In the genomic region with DNA sequence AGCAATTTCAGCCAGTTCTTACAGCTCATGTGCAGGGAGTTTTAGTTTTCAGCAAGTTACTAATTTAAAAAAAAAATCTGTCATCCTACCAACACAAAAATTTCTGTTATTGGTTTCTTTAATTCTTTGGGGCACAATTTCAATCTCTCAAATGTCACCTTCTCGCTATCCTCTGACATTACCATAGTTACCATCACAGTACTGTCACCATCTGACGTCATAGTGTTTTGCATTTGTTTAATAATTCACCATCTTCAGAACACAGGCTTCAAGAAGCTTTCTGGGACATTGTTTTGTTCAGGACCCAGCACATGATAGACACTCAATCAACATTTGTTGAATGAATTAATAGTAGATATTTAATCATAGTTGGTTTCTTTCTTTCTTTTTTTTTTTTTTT, we compare ENCODE assay signal across 36 cellular contexts.
"Had no signal": no experiment of that assay in that cellular context is flagged by ENCODE, and none has a peak within 500 bp of the region (broad histone marks: within the 10 kb centered on the region; RNA-seq: fewer than 3 reads in every experiment).

No MANE protein-coding gene starts in this region.

- DNase-seq: Karpas-422, Kasumi-1, MM.1S, MV-4-11, NCI-H1048, NCI-H1092, NCI-H1092 treated with DMSO at 0.1 percent for 48 hours, NCI-H1105, NCI-H1105 treated with DMSO at 0.1 percent for 48 hours, NCI-H1417, NCI-H1417 treated with DMSO at 0.1 percent for 48 hours, NCI-H1436, NCI-H1436 treated with DMSO at 0.1 percent for 48 hours, NCI-H146, NCI-H1694, NCI-H1694 treated with DMSO at 0.1 percent for 48 hours, NCI-H187, NCI-H187 treated with DMSO at 0.1 percent for 48 hours, NCI-H1930, NCI-H2029, NCI-H2029 treated with DMSO at 0.1 percent for 48 hours, NCI-H2081, NCI-H2081 treated with DMSO at 0.1 percent for 48 hours, NCI-H2107, NCI-H2171, NCI-H2171 treated with DMSO at 0.1 percent for 48 hours, NCI-H2227 treated with DMSO at 0.1 percent for 48 hours, NCI-H226, NCI-H345, NCI-H446, NCI-H446 treated with DMSO at 0.1 percent for 48 hours, NCI-H510A, NCI-H510A treated with DMSO at 0.1 percent for 48 hours, NCI-H524, NCI-H524 treated with DMSO at 0.1 percent for 48 hours, NCI-H526 had no signal
